In the genomic region with DNA sequence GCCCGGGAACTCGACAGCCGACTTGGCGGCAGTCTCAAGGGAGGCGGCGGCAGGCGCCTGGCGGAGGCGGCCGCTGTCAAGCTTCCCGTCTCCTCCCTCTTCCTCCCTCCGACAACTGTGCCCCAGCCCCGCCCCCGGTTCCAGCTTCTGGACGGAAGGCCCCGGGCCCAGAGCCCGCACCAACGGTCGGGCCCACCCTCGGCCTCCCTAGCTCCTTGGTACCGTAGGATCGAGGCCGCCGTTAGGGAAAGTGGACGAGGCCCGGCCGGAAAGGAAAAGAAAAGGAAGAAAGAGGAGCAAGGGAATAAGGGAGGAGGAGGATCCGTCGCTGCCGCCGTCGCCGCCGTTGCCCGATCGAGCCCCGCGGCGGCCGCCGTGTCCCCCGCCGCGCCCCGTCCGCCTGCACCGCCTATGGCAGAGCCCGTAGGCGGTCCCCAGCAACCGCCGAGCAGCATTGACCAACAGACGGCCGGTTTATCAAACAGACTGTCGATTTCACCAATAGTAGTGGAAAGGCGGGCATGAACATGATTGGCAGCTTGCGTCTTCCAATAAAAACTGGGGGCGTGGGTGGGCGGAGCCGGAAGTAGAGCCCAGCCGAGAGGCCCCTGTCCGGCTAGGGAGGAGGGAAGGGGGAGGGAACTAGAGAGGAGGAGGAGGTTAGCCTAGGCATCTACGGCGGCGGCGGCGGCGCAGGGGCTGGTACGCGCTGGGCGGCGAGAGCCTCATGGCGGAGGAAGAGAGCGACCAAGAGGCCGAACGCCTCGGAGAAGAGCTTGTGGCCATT, we compare ENCODE assay signal across 1 cellular context.
TF ChIP-seq lines count a peak whose summit lies in the region.

A gene with protein sequence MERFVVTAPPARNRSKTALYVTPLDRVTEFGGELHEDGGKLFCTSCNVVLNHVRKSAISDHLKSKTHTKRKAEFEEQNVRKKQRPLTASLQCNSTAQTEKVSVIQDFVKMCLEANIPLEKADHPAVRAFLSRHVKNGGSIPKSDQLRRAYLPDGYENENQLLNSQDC (minus strand): TSS at position 413 of the 787 bp plus-strand sequence. CDS start 3,029 bp downstream, outside the sequence.
ZNF654 (plus strand) TSS at position 663 of the 787 bp plus-strand sequence; CDS start at position 728, 65 bp downstream.

TF ChIP-seq in K562, 482 proteins besides CTCF, POLR2A, EP300 and RAD21 (continued from another document and continues in another):
- TF ChIP-seq, protein P1, sequence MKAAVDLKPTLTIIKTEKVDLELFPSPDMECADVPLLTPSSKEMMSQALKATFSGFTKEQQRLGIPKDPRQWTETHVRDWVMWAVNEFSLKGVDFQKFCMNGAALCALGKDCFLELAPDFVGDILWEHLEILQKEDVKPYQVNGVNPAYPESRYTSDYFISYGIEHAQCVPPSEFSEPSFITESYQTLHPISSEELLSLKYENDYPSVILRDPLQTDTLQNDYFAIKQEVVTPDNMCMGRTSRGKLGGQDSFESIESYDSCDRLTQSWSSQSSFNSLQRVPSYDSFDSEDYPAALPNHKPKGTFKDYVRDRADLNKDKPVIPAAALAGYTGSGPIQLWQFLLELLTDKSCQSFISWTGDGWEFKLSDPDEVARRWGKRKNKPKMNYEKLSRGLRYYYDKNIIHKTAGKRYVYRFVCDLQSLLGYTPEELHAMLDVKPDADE (conservative IDR thresholded peaks at IDR 0.05; ENCODE audit: control insufficient read depth, low read depth, low read length): no peak
- TF ChIP-seq MBD2 (IDR thresholded peaks at IDR 0.05; ENCODE audit: borderline replicate concordance, low read depth): peak; percentile 98
- no peak for TF ChIP-seq ZC3H8 (IDR thresholded peaks at IDR 0.05)
- no peak for TF ChIP-seq JUNB (CRISPR knock-in tag; conservative IDR thresholded peaks at IDR 0.05)
- no peak for TF ChIP-seq ZFP30 (CRISPR knock-in tag; IDR thresholded peaks at IDR 0.05; ENCODE audit: borderline replicate concordance)
- 0 out of 2 replicates have a peak, but pooled peaks have one; percentile 53 for TF ChIP-seq TOE1 (IDR thresholded peaks at IDR 0.05; ENCODE audit: borderline replicate concordance)
- TF ChIP-seq TOE1 (CRISPR knock-in tag; IDR thresholded peaks at IDR 0.05; ENCODE audit: borderline replicate concordance, low read depth): no peak
- TF ChIP-seq ZKSCAN1 (IDR thresholded peaks at IDR 0.05; ENCODE audit: low read depth, low read length): no peak
- no peak for TF ChIP-seq ZNF23 (CRISPR knock-in tag; IDR thresholded peaks at IDR 0.05)
- TF ChIP-seq NCOR1 (IDR thresholded peaks at IDR 0.05): no peak
- TF ChIP-seq ILF3 (IDR thresholded peaks at IDR 0.05; ENCODE audit: borderline replicate concordance): no peak
- no peak for TF ChIP-seq CHAMP1 (IDR thresholded peaks at IDR 0.05)
- TF ChIP-seq MEIS2 (IDR thresholded peaks at IDR 0.05; ENCODE audit: partially characterized antibody): no peak
- no peak for TF ChIP-seq TRIM28 (IDR thresholded peaks at IDR 0.05)
- no peak for TF ChIP-seq FOXA1 (IDR thresholded peaks at IDR 0.05; ENCODE audit: borderline replicate concordance)
- TF ChIP-seq SRF (CRISPR knock-in tag; IDR thresholded peaks at IDR 0.05): 0 out of 4 replicates have a peak, but pooled peaks of 1 of the 2 experiments have one; percentile 22
- no peak for TF ChIP-seq KDM1A (IDR thresholded peaks at IDR 0.05)
- TF ChIP-seq, protein P2, sequence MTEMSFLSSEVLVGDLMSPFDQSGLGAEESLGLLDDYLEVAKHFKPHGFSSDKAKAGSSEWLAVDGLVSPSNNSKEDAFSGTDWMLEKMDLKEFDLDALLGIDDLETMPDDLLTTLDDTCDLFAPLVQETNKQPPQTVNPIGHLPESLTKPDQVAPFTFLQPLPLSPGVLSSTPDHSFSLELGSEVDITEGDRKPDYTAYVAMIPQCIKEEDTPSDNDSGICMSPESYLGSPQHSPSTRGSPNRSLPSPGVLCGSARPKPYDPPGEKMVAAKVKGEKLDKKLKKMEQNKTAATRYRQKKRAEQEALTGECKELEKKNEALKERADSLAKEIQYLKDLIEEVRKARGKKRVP (CRISPR knock-in tag; IDR thresholded peaks at IDR 0.05): no peak
- TF ChIP-seq BMI1 (IDR thresholded peaks at IDR 0.05; ENCODE audit: low read length): no peak
- TF ChIP-seq, protein P3, sequence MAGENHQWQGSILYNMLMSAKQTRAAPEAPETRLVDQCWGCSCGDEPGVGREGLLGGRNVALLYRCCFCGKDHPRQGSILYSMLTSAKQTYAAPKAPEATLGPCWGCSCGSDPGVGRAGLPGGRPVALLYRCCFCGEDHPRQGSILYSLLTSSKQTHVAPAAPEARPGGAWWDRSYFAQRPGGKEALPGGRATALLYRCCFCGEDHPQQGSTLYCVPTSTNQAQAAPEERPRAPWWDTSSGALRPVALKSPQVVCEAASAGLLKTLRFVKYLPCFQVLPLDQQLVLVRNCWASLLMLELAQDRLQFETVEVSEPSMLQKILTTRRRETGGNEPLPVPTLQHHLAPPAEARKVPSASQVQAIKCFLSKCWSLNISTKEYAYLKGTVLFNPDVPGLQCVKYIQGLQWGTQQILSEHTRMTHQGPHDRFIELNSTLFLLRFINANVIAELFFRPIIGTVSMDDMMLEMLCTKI (IDR thresholded peaks at IDR 0.05; ENCODE audit: partially characterized antibody): no peak
- TF ChIP-seq CBX2 (IDR thresholded peaks at IDR 0.05; ENCODE audit: insufficient read depth, low read length, poor library complexity, severe bottlenecking): no peak
- TF ChIP-seq IFI16 (CRISPR knock-in tag; IDR thresholded peaks at IDR 0.05): no peak
- TF ChIP-seq RCOR1 (IDR thresholded peaks at IDR 0.05; ENCODE audit: borderline replicate concordance in 1 of 2, low read depth in 2 of 2, low read length in 2 of 2): no peak
- TF ChIP-seq, protein P4, sequence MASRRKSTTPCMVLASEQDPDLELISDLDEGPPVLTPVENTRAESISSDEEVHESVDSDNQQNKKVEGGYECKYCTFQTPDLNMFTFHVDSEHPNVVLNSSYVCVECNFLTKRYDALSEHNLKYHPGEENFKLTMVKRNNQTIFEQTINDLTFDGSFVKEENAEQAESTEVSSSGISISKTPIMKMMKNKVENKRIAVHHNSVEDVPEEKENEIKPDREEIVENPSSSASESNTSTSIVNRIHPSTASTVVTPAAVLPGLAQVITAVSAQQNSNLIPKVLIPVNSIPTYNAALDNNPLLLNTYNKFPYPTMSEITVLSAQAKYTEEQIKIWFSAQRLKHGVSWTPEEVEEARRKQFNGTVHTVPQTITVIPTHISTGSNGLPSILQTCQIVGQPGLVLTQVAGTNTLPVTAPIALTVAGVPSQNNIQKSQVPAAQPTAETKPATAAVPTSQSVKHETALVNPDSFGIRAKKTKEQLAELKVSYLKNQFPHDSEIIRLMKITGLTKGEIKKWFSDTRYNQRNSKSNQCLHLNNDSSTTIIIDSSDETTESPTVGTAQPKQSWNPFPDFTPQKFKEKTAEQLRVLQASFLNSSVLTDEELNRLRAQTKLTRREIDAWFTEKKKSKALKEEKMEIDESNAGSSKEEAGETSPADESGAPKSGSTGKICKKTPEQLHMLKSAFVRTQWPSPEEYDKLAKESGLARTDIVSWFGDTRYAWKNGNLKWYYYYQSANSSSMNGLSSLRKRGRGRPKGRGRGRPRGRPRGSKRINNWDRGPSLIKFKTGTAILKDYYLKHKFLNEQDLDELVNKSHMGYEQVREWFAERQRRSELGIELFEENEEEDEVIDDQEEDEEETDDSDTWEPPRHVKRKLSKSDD (conservative IDR thresholded peaks at IDR 0.05; ENCODE audit: low read length): no peak
- TF ChIP-seq, protein P5, sequence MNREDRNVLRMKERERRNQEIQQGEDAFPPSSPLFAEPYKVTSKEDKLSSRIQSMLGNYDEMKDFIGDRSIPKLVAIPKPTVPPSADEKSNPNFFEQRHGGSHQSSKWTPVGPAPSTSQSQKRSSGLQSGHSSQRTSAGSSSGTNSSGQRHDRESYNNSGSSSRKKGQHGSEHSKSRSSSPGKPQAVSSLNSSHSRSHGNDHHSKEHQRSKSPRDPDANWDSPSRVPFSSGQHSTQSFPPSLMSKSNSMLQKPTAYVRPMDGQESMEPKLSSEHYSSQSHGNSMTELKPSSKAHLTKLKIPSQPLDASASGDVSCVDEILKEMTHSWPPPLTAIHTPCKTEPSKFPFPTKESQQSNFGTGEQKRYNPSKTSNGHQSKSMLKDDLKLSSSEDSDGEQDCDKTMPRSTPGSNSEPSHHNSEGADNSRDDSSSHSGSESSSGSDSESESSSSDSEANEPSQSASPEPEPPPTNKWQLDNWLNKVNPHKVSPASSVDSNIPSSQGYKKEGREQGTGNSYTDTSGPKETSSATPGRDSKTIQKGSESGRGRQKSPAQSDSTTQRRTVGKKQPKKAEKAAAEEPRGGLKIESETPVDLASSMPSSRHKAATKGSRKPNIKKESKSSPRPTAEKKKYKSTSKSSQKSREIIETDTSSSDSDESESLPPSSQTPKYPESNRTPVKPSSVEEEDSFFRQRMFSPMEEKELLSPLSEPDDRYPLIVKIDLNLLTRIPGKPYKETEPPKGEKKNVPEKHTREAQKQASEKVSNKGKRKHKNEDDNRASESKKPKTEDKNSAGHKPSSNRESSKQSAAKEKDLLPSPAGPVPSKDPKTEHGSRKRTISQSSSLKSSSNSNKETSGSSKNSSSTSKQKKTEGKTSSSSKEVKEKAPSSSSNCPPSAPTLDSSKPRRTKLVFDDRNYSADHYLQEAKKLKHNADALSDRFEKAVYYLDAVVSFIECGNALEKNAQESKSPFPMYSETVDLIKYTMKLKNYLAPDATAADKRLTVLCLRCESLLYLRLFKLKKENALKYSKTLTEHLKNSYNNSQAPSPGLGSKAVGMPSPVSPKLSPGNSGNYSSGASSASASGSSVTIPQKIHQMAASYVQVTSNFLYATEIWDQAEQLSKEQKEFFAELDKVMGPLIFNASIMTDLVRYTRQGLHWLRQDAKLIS (CRISPR knock-in tag; IDR thresholded peaks at IDR 0.05): no peak
- TF ChIP-seq, protein P6, sequence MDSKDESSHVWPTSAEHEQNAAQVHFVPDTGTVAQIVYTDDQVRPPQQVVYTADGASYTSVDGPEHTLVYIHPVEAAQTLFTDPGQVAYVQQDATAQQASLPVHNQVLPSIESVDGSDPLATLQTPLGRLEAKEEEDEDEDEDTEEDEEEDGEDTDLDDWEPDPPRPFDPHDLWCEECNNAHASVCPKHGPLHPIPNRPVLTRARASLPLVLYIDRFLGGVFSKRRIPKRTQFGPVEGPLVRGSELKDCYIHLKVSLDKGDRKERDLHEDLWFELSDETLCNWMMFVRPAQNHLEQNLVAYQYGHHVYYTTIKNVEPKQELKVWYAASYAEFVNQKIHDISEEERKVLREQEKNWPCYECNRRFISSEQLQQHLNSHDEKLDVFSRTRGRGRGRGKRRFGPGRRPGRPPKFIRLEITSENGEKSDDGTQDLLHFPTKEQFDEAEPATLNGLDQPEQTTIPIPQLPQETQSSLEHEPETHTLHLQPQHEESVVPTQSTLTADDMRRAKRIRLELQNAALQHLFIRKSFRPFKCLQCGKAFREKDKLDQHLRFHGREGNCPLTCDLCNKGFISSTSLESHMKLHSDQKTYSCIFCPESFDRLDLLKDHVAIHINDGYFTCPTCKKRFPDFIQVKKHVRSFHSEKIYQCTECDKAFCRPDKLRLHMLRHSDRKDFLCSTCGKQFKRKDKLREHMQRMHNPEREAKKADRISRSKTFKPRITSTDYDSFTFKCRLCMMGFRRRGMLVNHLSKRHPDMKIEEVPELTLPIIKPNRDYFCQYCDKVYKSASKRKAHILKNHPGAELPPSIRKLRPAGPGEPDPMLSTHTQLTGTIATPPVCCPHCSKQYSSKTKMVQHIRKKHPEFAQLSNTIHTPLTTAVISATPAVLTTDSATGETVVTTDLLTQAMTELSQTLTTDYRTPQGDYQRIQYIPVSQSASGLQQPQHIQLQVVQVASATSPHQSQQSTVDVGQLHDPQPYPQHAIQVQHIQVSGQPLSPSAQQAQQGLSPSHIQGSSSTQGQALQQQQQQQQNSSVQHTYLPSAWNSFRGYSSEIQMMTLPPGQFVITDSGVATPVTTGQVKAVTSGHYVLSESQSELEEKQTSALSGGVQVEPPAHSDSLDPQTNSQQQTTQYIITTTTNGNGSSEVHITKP (IDR thresholded peaks at IDR 0.05; ENCODE audit: partially characterized antibody): no peak
- TF ChIP-seq ZNF444 (CRISPR knock-in tag; IDR thresholded peaks at IDR 0.05): no peak
- TF ChIP-seq REST (CRISPR knock-in tag; IDR thresholded peaks at IDR 0.05; ENCODE audit: low read depth): no peak
- no peak for TF ChIP-seq SREBF2 (CRISPR knock-in tag; IDR thresholded peaks at IDR 0.05)
- TF ChIP-seq CHD2 (IDR thresholded peaks at IDR 0.05; ENCODE audit: low read depth, low read length): peak; percentile 87
- TF ChIP-seq SIX5 (IDR thresholded peaks at IDR 0.05; ENCODE audit: borderline replicate concordance in 1 of 2, insufficient read depth in 1 of 2, low read depth in 1 of 2, low read length in 2 of 2): no peak
- no peak for TF ChIP-seq ZBED1 (IDR thresholded peaks at IDR 0.05)
- no peak for TF ChIP-seq ADNP (tag; IDR thresholded peaks at IDR 0.05)
